Comparison of ENCODE assay signal across 1 cellular context in the genomic region with DNA sequence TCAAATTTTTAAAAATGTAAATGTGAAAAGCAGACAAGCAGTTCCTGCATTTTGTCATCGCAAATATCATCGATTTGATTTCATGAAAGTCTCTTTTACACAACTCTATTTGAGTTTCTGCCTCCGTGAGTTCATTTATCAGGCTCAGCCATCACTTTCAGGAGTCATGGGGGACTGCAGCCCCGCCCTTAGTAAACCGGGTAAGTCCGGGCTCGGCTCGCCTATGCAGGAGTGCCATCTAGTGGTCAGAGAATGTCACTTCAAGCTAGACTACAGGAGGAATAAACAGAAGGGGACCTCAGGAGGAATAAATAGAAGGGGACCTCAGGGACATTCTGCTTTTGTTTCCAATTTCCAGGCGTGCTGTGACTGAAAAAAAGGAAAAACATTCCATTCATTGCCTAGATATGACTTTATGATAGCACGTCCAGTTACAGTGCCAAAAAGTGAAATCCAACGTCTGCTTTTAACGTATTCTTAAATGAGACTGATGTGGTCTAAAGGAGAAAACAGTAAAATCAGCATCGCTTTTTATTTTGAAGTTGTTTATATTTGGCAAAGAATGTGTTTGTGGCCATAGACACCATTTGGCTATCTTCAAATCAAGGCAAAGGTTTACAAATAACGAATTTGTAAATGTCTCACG.
A peak's percentile ranks its signal among the peaks of the same experiment; 100 is the strongest.
TF ChIP-seq lines count a peak whose summit lies in the region.

No MANE protein-coding gene starts in this region.

TF ChIP-seq in K562, 482 proteins besides CTCF, POLR2A, EP300 and RAD21 (continued from another document):
- TF ChIP-seq, protein P1, sequence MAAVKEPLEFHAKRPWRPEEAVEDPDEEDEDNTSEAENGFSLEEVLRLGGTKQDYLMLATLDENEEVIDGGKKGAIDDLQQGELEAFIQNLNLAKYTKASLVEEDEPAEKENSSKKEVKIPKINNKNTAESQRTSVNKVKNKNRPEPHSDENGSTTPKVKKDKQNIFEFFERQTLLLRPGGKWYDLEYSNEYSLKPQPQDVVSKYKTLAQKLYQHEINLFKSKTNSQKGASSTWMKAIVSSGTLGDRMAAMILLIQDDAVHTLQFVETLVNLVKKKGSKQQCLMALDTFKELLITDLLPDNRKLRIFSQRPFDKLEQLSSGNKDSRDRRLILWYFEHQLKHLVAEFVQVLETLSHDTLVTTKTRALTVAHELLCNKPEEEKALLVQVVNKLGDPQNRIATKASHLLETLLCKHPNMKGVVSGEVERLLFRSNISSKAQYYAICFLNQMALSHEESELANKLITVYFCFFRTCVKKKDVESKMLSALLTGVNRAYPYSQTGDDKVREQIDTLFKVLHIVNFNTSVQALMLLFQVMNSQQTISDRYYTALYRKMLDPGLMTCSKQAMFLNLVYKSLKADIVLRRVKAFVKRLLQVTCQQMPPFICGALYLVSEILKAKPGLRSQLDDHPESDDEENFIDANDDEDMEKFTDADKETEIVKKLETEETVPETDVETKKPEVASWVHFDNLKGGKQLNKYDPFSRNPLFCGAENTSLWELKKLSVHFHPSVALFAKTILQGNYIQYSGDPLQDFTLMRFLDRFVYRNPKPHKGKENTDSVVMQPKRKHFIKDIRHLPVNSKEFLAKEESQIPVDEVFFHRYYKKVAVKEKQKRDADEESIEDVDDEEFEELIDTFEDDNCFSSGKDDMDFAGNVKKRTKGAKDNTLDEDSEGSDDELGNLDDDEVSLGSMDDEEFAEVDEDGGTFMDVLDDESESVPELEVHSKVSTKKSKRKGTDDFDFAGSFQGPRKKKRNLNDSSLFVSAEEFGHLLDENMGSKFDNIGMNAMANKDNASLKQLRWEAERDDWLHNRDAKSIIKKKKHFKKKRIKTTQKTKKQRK (IDR thresholded peaks at IDR 0.05; ENCODE audit: borderline replicate concordance, low read depth, low read length): no peak
- TF ChIP-seq, protein P2, sequence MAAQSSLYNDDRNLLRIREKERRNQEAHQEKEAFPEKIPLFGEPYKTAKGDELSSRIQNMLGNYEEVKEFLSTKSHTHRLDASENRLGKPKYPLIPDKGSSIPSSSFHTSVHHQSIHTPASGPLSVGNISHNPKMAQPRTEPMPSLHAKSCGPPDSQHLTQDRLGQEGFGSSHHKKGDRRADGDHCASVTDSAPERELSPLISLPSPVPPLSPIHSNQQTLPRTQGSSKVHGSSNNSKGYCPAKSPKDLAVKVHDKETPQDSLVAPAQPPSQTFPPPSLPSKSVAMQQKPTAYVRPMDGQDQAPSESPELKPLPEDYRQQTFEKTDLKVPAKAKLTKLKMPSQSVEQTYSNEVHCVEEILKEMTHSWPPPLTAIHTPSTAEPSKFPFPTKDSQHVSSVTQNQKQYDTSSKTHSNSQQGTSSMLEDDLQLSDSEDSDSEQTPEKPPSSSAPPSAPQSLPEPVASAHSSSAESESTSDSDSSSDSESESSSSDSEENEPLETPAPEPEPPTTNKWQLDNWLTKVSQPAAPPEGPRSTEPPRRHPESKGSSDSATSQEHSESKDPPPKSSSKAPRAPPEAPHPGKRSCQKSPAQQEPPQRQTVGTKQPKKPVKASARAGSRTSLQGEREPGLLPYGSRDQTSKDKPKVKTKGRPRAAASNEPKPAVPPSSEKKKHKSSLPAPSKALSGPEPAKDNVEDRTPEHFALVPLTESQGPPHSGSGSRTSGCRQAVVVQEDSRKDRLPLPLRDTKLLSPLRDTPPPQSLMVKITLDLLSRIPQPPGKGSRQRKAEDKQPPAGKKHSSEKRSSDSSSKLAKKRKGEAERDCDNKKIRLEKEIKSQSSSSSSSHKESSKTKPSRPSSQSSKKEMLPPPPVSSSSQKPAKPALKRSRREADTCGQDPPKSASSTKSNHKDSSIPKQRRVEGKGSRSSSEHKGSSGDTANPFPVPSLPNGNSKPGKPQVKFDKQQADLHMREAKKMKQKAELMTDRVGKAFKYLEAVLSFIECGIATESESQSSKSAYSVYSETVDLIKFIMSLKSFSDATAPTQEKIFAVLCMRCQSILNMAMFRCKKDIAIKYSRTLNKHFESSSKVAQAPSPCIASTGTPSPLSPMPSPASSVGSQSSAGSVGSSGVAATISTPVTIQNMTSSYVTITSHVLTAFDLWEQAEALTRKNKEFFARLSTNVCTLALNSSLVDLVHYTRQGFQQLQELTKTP (IDR thresholded peaks at IDR 0.05; ENCODE audit: low read depth in 1 of 2, partially characterized antibody in 2 of 2): no peak
- TF ChIP-seq ARID2 (IDR thresholded peaks at IDR 0.05) (peak; percentile 54; the same call in 1 of the 2 replicates), TRIM24 (IDR thresholded peaks at IDR 0.05) (no peak), TEAD4 (IDR thresholded peaks at IDR 0.05; ENCODE audit: low read length) (no peak), TEAD4 (CRISPR knock-in tag; IDR thresholded peaks at IDR 0.05; ENCODE audit: borderline replicate concordance) (no peak), TCF7L2 (IDR thresholded peaks at IDR 0.05; ENCODE audit: low read depth, low read length) (no peak), JUND (IDR thresholded peaks at IDR 0.05; ENCODE audit: borderline replicate concordance, low read depth, low read length) (peak; percentile 38; the same call in 1 of the 2 replicates), JUND (tag; IDR thresholded peaks at IDR 0.05; ENCODE audit: borderline replicate concordance, low read depth, low read length) (no peak; the same call in 2 of the 3 replicates)
- TF ChIP-seq, protein P3, sequence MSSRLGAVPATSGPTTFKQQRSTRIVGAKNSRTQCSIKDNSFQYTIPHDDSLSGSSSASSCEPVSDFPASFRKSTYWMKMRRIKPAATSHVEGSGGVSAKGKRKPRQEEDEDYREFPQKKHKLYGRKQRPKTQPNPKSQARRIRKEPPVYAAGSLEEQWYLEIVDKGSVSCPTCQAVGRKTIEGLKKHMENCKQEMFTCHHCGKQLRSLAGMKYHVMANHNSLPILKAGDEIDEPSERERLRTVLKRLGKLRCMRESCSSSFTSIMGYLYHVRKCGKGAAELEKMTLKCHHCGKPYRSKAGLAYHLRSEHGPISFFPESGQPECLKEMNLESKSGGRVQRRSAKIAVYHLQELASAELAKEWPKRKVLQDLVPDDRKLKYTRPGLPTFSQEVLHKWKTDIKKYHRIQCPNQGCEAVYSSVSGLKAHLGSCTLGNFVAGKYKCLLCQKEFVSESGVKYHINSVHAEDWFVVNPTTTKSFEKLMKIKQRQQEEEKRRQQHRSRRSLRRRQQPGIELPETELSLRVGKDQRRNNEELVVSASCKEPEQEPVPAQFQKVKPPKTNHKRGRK (tag; IDR thresholded peaks at IDR 0.05): no peak
- TF ChIP-seq, protein P4, sequence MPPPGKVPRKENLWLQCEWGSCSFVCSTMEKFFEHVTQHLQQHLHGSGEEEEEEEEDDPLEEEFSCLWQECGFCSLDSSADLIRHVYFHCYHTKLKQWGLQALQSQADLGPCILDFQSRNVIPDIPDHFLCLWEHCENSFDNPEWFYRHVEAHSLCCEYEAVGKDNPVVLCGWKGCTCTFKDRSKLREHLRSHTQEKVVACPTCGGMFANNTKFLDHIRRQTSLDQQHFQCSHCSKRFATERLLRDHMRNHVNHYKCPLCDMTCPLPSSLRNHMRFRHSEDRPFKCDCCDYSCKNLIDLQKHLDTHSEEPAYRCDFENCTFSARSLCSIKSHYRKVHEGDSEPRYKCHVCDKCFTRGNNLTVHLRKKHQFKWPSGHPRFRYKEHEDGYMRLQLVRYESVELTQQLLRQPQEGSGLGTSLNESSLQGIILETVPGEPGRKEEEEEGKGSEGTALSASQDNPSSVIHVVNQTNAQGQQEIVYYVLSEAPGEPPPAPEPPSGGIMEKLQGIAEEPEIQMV (tag; conservative IDR thresholded peaks at IDR 0.05; ENCODE audit: low read depth): no peak
- TF ChIP-seq, protein P5, sequence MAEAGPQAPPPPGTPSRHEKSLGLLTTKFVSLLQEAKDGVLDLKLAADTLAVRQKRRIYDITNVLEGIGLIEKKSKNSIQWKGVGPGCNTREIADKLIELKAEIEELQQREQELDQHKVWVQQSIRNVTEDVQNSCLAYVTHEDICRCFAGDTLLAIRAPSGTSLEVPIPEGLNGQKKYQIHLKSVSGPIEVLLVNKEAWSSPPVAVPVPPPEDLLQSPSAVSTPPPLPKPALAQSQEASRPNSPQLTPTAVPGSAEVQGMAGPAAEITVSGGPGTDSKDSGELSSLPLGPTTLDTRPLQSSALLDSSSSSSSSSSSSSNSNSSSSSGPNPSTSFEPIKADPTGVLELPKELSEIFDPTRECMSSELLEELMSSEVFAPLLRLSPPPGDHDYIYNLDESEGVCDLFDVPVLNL (CRISPR knock-in tag; IDR thresholded peaks at IDR 0.05; ENCODE audit: low read depth): no peak
- TF ChIP-seq, protein P6, sequence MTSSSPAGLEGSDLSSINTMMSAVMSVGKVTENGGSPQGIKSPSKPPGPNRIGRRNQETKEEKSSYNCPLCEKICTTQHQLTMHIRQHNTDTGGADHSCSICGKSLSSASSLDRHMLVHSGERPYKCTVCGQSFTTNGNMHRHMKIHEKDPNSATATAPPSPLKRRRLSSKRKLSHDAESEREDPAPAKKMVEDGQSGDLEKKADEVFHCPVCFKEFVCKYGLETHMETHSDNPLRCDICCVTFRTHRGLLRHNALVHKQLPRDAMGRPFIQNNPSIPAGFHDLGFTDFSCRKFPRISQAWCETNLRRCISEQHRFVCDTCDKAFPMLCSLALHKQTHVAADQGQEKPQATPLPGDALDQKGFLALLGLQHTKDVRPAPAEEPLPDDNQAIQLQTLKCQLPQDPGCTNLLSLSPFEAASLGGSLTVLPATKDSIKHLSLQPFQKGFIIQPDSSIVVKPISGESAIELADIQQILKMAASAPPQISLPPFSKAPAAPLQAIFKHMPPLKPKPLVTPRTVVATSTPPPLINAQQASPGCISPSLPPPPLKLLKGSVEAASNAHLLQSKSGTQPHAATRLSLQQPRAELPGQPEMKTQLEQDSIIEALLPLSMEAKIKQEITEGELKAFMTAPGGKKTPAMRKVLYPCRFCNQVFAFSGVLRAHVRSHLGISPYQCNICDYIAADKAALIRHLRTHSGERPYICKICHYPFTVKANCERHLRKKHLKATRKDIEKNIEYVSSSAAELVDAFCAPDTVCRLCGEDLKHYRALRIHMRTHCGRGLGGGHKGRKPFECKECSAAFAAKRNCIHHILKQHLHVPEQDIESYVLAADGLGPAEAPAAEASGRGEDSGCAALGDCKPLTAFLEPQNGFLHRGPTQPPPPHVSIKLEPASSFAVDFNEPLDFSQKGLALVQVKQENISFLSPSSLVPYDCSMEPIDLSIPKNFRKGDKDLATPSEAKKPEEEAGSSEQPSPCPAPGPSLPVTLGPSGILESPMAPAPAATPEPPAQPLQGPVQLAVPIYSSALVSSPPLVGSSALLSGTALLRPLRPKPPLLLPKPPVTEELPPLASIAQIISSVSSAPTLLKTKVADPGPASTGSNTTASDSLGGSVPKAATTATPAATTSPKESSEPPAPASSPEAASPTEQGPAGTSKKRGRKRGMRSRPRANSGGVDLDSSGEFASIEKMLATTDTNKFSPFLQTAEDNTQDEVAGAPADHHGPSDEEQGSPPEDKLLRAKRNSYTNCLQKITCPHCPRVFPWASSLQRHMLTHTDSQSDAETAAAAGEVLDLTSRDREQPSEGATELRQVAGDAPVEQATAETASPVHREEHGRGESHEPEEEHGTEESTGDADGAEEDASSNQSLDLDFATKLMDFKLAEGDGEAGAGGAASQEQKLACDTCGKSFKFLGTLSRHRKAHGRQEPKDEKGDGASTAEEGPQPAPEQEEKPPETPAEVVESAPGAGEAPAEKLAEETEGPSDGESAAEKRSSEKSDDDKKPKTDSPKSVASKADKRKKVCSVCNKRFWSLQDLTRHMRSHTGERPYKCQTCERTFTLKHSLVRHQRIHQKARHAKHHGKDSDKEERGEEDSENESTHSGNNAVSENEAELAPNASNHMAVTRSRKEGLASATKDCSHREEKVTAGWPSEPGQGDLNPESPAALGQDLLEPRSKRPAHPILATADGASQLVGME (CRISPR knock-in tag; IDR thresholded peaks at IDR 0.05): no peak
- TF ChIP-seq, protein P7, sequence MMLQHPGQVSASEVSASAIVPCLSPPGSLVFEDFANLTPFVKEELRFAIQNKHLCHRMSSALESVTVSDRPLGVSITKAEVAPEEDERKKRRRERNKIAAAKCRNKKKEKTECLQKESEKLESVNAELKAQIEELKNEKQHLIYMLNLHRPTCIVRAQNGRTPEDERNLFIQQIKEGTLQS (IDR thresholded peaks at IDR 0.05): no peak
- TF ChIP-seq, protein P7 (CRISPR knock-in tag; conservative IDR thresholded peaks at IDR 0.05): no peak
- TF ChIP-seq, protein P8, sequence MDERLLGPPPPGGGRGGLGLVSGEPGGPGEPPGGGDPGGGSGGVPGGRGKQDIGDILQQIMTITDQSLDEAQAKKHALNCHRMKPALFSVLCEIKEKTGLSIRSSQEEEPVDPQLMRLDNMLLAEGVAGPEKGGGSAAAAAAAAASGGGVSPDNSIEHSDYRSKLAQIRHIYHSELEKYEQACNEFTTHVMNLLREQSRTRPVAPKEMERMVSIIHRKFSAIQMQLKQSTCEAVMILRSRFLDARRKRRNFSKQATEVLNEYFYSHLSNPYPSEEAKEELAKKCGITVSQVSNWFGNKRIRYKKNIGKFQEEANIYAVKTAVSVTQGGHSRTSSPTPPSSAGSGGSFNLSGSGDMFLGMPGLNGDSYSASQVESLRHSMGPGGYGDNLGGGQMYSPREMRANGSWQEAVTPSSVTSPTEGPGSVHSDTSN (CRISPR knock-in tag; IDR thresholded peaks at IDR 0.05; ENCODE audit: low read depth): no peak
- TF ChIP-seq, protein P8 (tag; conservative IDR thresholded peaks at IDR 0.05; ENCODE audit: low read depth): no peak
